9 cellular contexts compared by ENCODE assay signal in the genomic region with DNA sequence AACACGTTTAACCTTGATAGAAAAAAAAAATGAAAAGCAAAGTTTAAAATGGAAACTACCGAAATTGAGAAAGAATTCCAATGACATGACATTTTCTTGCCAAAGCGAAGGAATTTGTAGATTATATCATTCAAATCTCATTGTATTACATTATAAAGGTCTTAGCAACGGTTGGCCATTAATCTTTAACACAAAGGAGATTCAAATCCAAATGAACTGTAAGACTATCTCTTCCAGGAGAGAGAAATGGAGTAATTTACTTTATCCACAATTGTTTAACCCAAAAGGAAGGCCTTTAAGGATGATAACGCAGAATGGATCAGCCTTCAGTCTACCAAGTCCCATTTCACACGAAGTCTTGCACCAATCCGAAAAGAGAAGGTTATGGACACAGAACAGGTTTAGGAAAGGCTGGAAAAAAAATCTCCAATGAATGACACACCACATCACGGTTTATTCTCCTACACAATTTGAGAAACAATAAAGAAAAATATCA. TPM values are rescaled to one million over a fixed set of nuclear protein-coding genes. Genes with fewer than 3 reads are reported as not detected.
DNase-seq lines count a peak whose midpoint lies in the region; ATAC-seq and TF ChIP-seq lines count a peak whose summit lies in the region.
"Had no signal": no experiment of that assay in that cellular context is flagged by ENCODE, and none has a peak within 500 bp of the region (broad histone marks: within the 10 kb centered on the region; RNA-seq: fewer than 3 reads in every experiment).

No MANE protein-coding gene starts in this region.

- peaks cover 7% of the 10 kb centered on the region for H3K36me3 Mint-ChIP-seq in endothelial cell (ENCODE audit: low read depth, unreplicated experiment)

- H3K27me3 Mint-ChIP-seq in endothelial cell (ENCODE audit: unreplicated experiment) = peaks cover 10% of the 10 kb centered on the region

- TF ChIP-seq CTCF in endothelial cell (IDR thresholded peaks at IDR 0.05; ENCODE audit: unreplicated experiment) (no peak), ovary (IDR thresholded peaks at IDR 0.05) (no peak)

- no peak for TF ChIP-seq POLR2A in ovary (IDR thresholded peaks at IDR 0.05)

- WGBS in ovary, 3 donors = 4 to 9% (median 4%) methylated on average over 8 of the region's 8 CpGs

- DNase-seq in EL (peak; percentile 49), NT2/D1 (ENCODE audit: low read depth, low spot score) (no peak), endothelial cell (ENCODE audit: low spot score) (no peak), ovary (no peak), SHP77 (lab: John Stamatoyannopoulos, UW) (no peak)

- H3K36me3 ChIP-seq in NT2/D1 (ENCODE audit: insufficient read depth, insufficient read length, low read length) (peaks cover 13% of the 10 kb centered on the region), ovary (no peaks in the 10 kb centered on the region)

- no peaks in the 10 kb centered on the region for H3K9me3 ChIP-seq in NT2/D1 (ENCODE audit: insufficient read depth, low read length)
- no peaks in the 10 kb centered on the region for H3K9me3 ChIP-seq in ovary

- ATAC-seq in GM18909 (IDR thresholded peaks at IDR 0.05; ENCODE audit: poor library complexity, unreplicated experiment) = no peak
- ATAC-seq in GM21423 (IDR thresholded peaks at IDR 0.05; ENCODE audit: unreplicated experiment) = no peak
- ATAC-seq in GM21360 (IDR thresholded peaks at IDR 0.05; ENCODE audit: unreplicated experiment) = no peak

- TF ChIP-seq EP300 in ovary (IDR thresholded peaks at IDR 0.05) = no peak

- peaks cover 9% of the 10 kb centered on the region for H3K4me1 Mint-ChIP-seq in endothelial cell (ENCODE audit: unreplicated experiment)

- no peaks in the 10 kb centered on the region for H3K4me1 ChIP-seq in NT2/D1 (ENCODE audit: insufficient read depth, insufficient read length)
- H3K4me1 ChIP-seq in ovary (ENCODE audit: insufficient read depth) = peaks cover 7% of the 10 kb centered on the region

- peak overlapping the region; percentile 80 for H3K4me3 ChIP-seq in NT2/D1 (ENCODE audit: insufficient read length, low read depth)
- peak overlapping the region; percentile 94 for H3K4me3 ChIP-seq in ovary

- H3K9ac ChIP-seq in NT2/D1 (ENCODE audit: insufficient read length, low read depth) = peak overlapping the region; percentile 92

- H3K27ac ChIP-seq in ovary = peak overlapping the region in 1 of 2 donors; percentile 16

- intact Hi-C loops in ovary (cut with DNase I) = loop anchor here (5.0 to 10.0 kb wide), 5 partner anchors 87 to 411 kb away; a partner anchor contains a TSS

- peak overlapping the region; percentile 95 for H3K4me3 Mint-ChIP-seq in endothelial cell (ENCODE audit: unreplicated experiment)

- H3K27ac Mint-ChIP-seq in endothelial cell (ENCODE audit: unreplicated experiment) = peak overlapping the region; percentile 88

- H3K9me3 Mint-ChIP-seq in endothelial cell (ENCODE audit: unreplicated experiment) = no peaks in the 10 kb centered on the region

- H3K27me3 ChIP-seq in NT2/D1 (ENCODE audit: insufficient read depth, insufficient read length) (no peaks in the 10 kb centered on the region), ovary (no peaks in the 10 kb centered on the region)

RNA-seq across cellular contexts. Expression of a gene that starts 1.5 kb away (rescaled TPM):
- total RNA-seq in endothelial cell (ENCODE audit: unreplicated experiment) (82.9 TPM), ovary (100 to 1,000 TPM in 1 of 7 donors, 10 to 100 TPM in 6; 33.4 to 112 (median 88.6) TPM)
- polyA plus RNA-seq in ovary = 100 to 1,000 TPM in 1 of 2 donors, 10 to 100 TPM in 1; 40.1 to 137 TPM
- total RNA-seq: T-helper 1 cell treated with Interleukin-12 subunit alpha and Interleukin-12 subunit beta and Interleukin-4 antibody, amounts not matched to agents 30 ng/mL and 1 ng/mL, for 36 hours had no signal
